ENCODE assay signal across 8 cellular contexts in genomic region chr12:110776410-110776809, GRCh38. TPM values are rescaled to one million over a fixed set of nuclear protein-coding genes. Genes with fewer than 3 reads are reported as not detected.
DNase-seq lines count a peak whose midpoint lies in the region; ATAC-seq and TF ChIP-seq lines count a peak whose summit lies in the region.

No MANE protein-coding gene starts in this region.

- peaks cover 28% of the 10 kb centered on the region for H3K4me1 Mint-ChIP-seq in activated B cell treated with CpG ODN at 0.5 μM for 24 hours

- no peaks in the 10 kb centered on the region for H3K4me1 ChIP-seq in stomach

- no peaks in the 10 kb centered on the region for H3K36me3 Mint-ChIP-seq in activated B cell treated with CpG ODN at 0.5 μM for 24 hours (ENCODE audit: low read depth)

- peak overlapping the region; percentile 74 for H3K27ac Mint-ChIP-seq in activated B cell treated with CpG ODN at 0.5 μM for 24 hours

- H3K9me3 ChIP-seq in stomach, result no peaks in the 10 kb centered on the region

- H3K36me3 ChIP-seq in stomach, result no peaks in the 10 kb centered on the region

- DNase-seq in activated B cell treated with CpG ODN at 0.5 μM for 24 hours (no peak), T-helper 9 cell (no peak), stomach (no peak), ureter (ENCODE audit: low spot score) (no peak), NOMO-1 (lab: John Stamatoyannopoulos, UW; ENCODE audit: unreplicated experiment in 2 of 2) (no peak)
- peak; percentile 17 to 60 (median 36) for DNase-seq in stimulated activated CD4-positive, alpha-beta T cell treated with anti-CD3 and anti-CD28 coated beads, Interleukin-1b, Interleukin-23, amount 100 ng/mL, for 24 hours (ENCODE audit: low read depth in 4 of 4, low spot score in 1 of 4)

- peak overlapping the region; percentile 36 for H3K4me3 Mint-ChIP-seq in activated B cell treated with CpG ODN at 0.5 μM for 24 hours

- intact Hi-C loops in activated B cell treated with CpG ODN at 0.5 μM for 24 hours (cut with micrococcal nuclease), result loop anchor here (2.0 kb wide), 1 partner anchor 34 kb away; the partner anchor contains the start of gene PPP1CC
- intact Hi-C loops in stomach (cut with DNase I; ENCODE audit: low total_unique reads), result no loop called here

- POLR2A ChIA-PET in activated B cell treated with CpG ODN at 0.5 μM for 24 hours (lab: Charles Lee), result interaction anchor here (0.6 to 1.7 kb wide), 5 partner anchors 34 to 326 kb away, joined by 4 to 7 read pairs (median 4); partner anchors contain the start of genes ARPC3, CCDC63 and PPP1CC

- TF ChIP-seq POLR2A in stomach (IDR thresholded peaks at IDR 0.05), result no peak

- CTCF ChIA-PET in activated B cell treated with CpG ODN at 0.5 μM for 24 hours (lab: Charles Lee), result no interaction called here

- TF ChIP-seq EP300 in stomach (IDR thresholded peaks at IDR 0.05), result no peak

- no peaks in the 10 kb centered on the region for H3K27me3 Mint-ChIP-seq in activated B cell treated with CpG ODN at 0.5 μM for 24 hours

- H3K27ac ChIP-seq in stomach, result no peak overlapping the region

- TF ChIP-seq CTCF in activated B cell treated with CpG ODN at 0.5 μM for 24 hours (IDR thresholded peaks at IDR 0.05), result no peak
- TF ChIP-seq CTCF in stomach (IDR thresholded peaks at IDR 0.05), result no peak

- H3K27me3 ChIP-seq in stomach, result no peaks in the 10 kb centered on the region

- ATAC-seq in GM18868 (IDR thresholded peaks at IDR 0.05; ENCODE audit: unreplicated experiment) (peak; percentile 92), HG02759 (IDR thresholded peaks at IDR 0.05; ENCODE audit: unreplicated experiment) (peak; percentile 97), activated B cell treated with CpG ODN at 0.5 μM for 24 hours (ENCODE audit: low read depth) (peak; percentile 84)

- WGBS in stomach, 5 donors, result 55 to 67% (median 64%) methylated on average over 4 of the region's 4 CpGs

- H3K9me3 Mint-ChIP-seq in activated B cell treated with CpG ODN at 0.5 μM for 24 hours, result no peaks in the 10 kb centered on the region

- H3K4me3 ChIP-seq in stomach, result no peak overlapping the region

RNA-seq across cellular contexts. Expression of gene PPP1CC, which starts 33.7 kb away (rescaled TPM):
- total RNA-seq in activated B cell treated with CpG ODN at 0.5 μM for 24 hours, result 148 and 152 TPM in 2 replicates
- total RNA-seq in stomach, result 100 to 1,000 TPM in 2 of 5 donors, 10 to 100 TPM in 3; 44.9 to 205 (median 88.7) TPM
- 100 to 1,000 TPM in 1 of 3 donors, 10 to 100 TPM in 2; 59.2 to 129 (median 91.8) TPM for polyA plus RNA-seq in stomach
- total RNA-seq in ureter, result 107 TPM

Comparison
In these comparisons a context has a peak if more than half of its experiments do, and no peak if none do; other contexts are left out.
1. DNase-seq: peak in stimulated activated CD4-positive, alpha-beta T cell treated with anti-CD3 and anti-CD28 coated beads, Interleukin-1b, Interleukin-23, amount 100 ng/mL, for 24 hours (4 of 4); none in activated B cell treated with CpG ODN at 0.5 μM for 24 hours (single experiment), T-helper 9 cell (single experiment), stomach (single experiment), ureter (single experiment) and NOMO-1 (0 of 2).
2. Peak in every context shown above with its lines, with median percentiles within 50 percentile points of each other: ATAC-seq.